In genomic region chr13:98563071-98563470, GRCh38 we compare ENCODE assay signal across 9 cellular contexts. TPM values are rescaled to one million over a fixed set of nuclear protein-coding genes. Genes with fewer than 3 reads are reported as not detected.
DNase-seq lines count a peak whose midpoint lies in the region; ATAC-seq and TF ChIP-seq lines count a peak whose summit lies in the region.
"Had no signal": no experiment of that assay in that cellular context is flagged by ENCODE, and none has a peak within 500 bp of the region (broad histone marks: within the 10 kb centered on the region; RNA-seq: fewer than 3 reads in every experiment).

No MANE protein-coding gene starts in this region.

- H3K4me1 ChIP-seq in IMR-90 (ENCODE audit: control insufficient read depth, insufficient read depth, low read length) (peaks cover 21% of the 10 kb centered on the region), spleen (peaks cover 61 to 100% (median 91%) of the 10 kb centered on the region in 6 donors)

- peaks cover 86% of the 10 kb centered on the region for H4K20me1 ChIP-seq in IMR-90 (ENCODE audit: insufficient read depth, low read length)

- H2AFZ ChIP-seq in IMR-90 (replicated peaks; ENCODE audit: low read length, poor library complexity), result no peak overlapping the region

- H3K23ac ChIP-seq in IMR-90 (ENCODE audit: low read depth, low read length), result 0 out of 2 replicates have a peak overlapping the region, but pooled peaks have one; percentile 33

- peaks cover 6% of the 10 kb centered on the region; the same call in 1 of the 2 replicates for H3K36me3 ChIP-seq in IMR-90 (ENCODE audit: control insufficient read depth, insufficient read depth, low read length)
- peaks cover 0 to 4% (median 0%) of the 10 kb centered on the region in 6 donors for H3K36me3 ChIP-seq in spleen

- peak overlapping the region; percentile 61 for H3K14ac ChIP-seq in IMR-90 (replicated peaks; ENCODE audit: low read depth, low read length)

- no CpG with 5 or more reads among the region's 6 CpGs for WGBS in IMR-90 (ENCODE audit: extremely low coverage in 2 of 2, insufficient read length in 1 of 2), 2 experiments
- WGBS in spleen, 5 donors, result 15 to 32% (median 17%) methylated on average over 6 of the region's 6 CpGs

- H3K27ac Mint-ChIP-seq in activated naive CD8-positive, alpha-beta T cell treated with anti-CD3 and anti-CD28 coated beads, Interleukin-2, amount 50 U/mL, for 24 hours, result peak overlapping the region; percentile 84

- no peak for DNase-seq in IMR-90
- DNase-seq in activated naive CD8-positive, alpha-beta T cell treated with anti-CD3 and anti-CD28 coated beads, Interleukin-2, amount 50 U/mL, for 24 hours, result no peak
- DNase-seq in spleen, result no peak
- DNase-seq in dorsolateral prefrontal cortex, result no peak
- no peak for DNase-seq in NCI-H187 (lab: John Stamatoyannopoulos, UW)

- peak overlapping the region; percentile 23; the same call in 1 of the 2 replicates for H3K9ac ChIP-seq in IMR-90 (ENCODE audit: low read depth, low read length)

- H3K27me3 Mint-ChIP-seq in activated naive CD8-positive, alpha-beta T cell treated with anti-CD3 and anti-CD28 coated beads, Interleukin-2, amount 50 U/mL, for 24 hours, result no peaks in the 10 kb centered on the region

- 0 out of 2 replicates have a peak overlapping the region, but pooled peaks have one; percentile 60 for H3K18ac ChIP-seq in IMR-90 (ENCODE audit: low read depth, low read length)

- TF ChIP-seq CTCF in IMR-90 (conservative IDR thresholded peaks at IDR 0.05; ENCODE audit: low read depth, low read length), result no peak
- TF ChIP-seq CTCF in spleen (IDR thresholded peaks at IDR 0.05 in 8 of 11, conservative IDR thresholded peaks at IDR 0.05 in 3 of 11), result no peak
- no peak for TF ChIP-seq CTCF in dorsolateral prefrontal cortex (IDR thresholded peaks at IDR 0.05 in 54 of 56, conservative IDR thresholded peaks at IDR 0.05 in 2 of 56; ENCODE audit: low read depth in 1 of 56, partially characterized antibody in 56 of 56)

- no peaks in the 10 kb centered on the region for H3K27me3 ChIP-seq in IMR-90 (ENCODE audit: control insufficient read depth, insufficient read depth, low read length)
- no peaks in the 10 kb centered on the region for H3K27me3 ChIP-seq in spleen (replicated peaks in 1 of 7)
- H3K27me3 ChIP-seq in dorsolateral prefrontal cortex, result no peaks in the 10 kb centered on the region

- H3K27ac ChIP-seq in IMR-90 (ENCODE audit: insufficient read depth, low read length), result peak overlapping the region; percentile 71; the same call in 1 of the 2 replicates
- H3K27ac ChIP-seq in spleen, result peak overlapping the region in 7 of 8 donors; percentile 12 to 97 (median 77)
- H3K27ac ChIP-seq in dorsolateral prefrontal cortex, result peak overlapping the region in 1 of 59 donors; percentile 36

- no peak overlapping the region for H2BK120ac ChIP-seq in IMR-90 (ENCODE audit: low read depth, low read length)

- H3K79me1 ChIP-seq in IMR-90 (ENCODE audit: low read depth in 1 of 2, low read length in 2 of 2), result peaks cover 10 to 86% of the 10 kb centered on the region in 2 experiments; a peak in 3 of 4 replicates

- intact Hi-C loops in IMR-90 (cut with micrococcal nuclease) (no loop called here), spleen (cut with DNase I; ENCODE audit: low total_unique reads) (loop anchor here (10.0 kb wide), 1 partner anchor 58 kb away; no protein-coding TSS in a partner anchor), dorsolateral prefrontal cortex (cut with DNase I) (no loop called here)

- peak overlapping the region; percentile 29; the same call in 1 of the 2 replicates for H2AK5ac ChIP-seq in IMR-90 (ENCODE audit: low read depth, low read length)

- peak overlapping the region; percentile 100 for H3K4me2 ChIP-seq in IMR-90 (ENCODE audit: low read depth, low read length)

- no peak overlapping the region for H2AK9ac ChIP-seq in IMR-90 (replicated peaks; ENCODE audit: low read depth, low read length, poor library complexity)

- H3K4me1 Mint-ChIP-seq in activated naive CD8-positive, alpha-beta T cell treated with anti-CD3 and anti-CD28 coated beads, Interleukin-2, amount 50 U/mL, for 24 hours, result peaks cover 91% of the 10 kb centered on the region

- peaks cover 29% of the 10 kb centered on the region for H3K9me1 ChIP-seq in IMR-90 (ENCODE audit: insufficient read depth, low read length)

- no peak overlapping the region; the same call in 1 of the 2 replicates for H4K91ac ChIP-seq in IMR-90 (ENCODE audit: insufficient read depth, low read depth, low read length)

- H2BK15ac ChIP-seq in IMR-90 (ENCODE audit: low read depth, low read length), result no peak overlapping the region

- CTCF ChIA-PET in IMR-90 (lab: Yijun Ruan, JAX), result no interaction called here

- ATAC-seq in GM18861 (IDR thresholded peaks at IDR 0.05; ENCODE audit: unreplicated experiment), result peak; percentile 50
- ATAC-seq in IMR-90 (ENCODE audit: low read depth), result no peak
- ATAC-seq in activated naive CD8-positive, alpha-beta T cell treated with anti-CD3 and anti-CD28 coated beads, Interleukin-2, amount 50 U/mL, for 24 hours, result no peak
- ATAC-seq in GM21576 (IDR thresholded peaks at IDR 0.05; ENCODE audit: unreplicated experiment), result no peak
- ATAC-seq: left colon, Right ventricle myocardium inferior had no signal

- H3K56ac ChIP-seq in IMR-90 (ENCODE audit: extremely low read depth, insufficient read depth, low read length), result no peak overlapping the region

- peaks cover 38% of the 10 kb centered on the region for H3K36me3 Mint-ChIP-seq in activated naive CD8-positive, alpha-beta T cell treated with anti-CD3 and anti-CD28 coated beads, Interleukin-2, amount 50 U/mL, for 24 hours (ENCODE audit: low read depth)

- peak overlapping the region; percentile 28 for H2BK5ac ChIP-seq in IMR-90 (ENCODE audit: low read depth, low read length, poor library complexity, severe bottlenecking)

- BruUV-seq in IMR-90 (replicated peaks; lab: Mats Ljungman, UMichigan), result no TSS peak

- in situ Hi-C loops in IMR-90 (cut with MboI; ENCODE audit: low sequenced_read_pairs), result no loop called here

- dilution Hi-C loops in IMR-90 (cut with HindIII; ENCODE audit: low sequenced_read_pairs, unreplicated experiment), result no loop called here

- H4K5ac ChIP-seq in IMR-90 (ENCODE audit: low read depth, low read length), result peak overlapping the region; percentile 67

- no peaks in the 10 kb centered on the region for H3K9me3 Mint-ChIP-seq in activated naive CD8-positive, alpha-beta T cell treated with anti-CD3 and anti-CD28 coated beads, Interleukin-2, amount 50 U/mL, for 24 hours

- H4K8ac ChIP-seq in IMR-90 (ENCODE audit: low read depth in 2 of 2, low read length in 2 of 2), result peak overlapping the region in 1 of 2 experiments; percentile 41; a peak in 2 of 4 replicates

- H3K9me3 ChIP-seq in IMR-90 (ENCODE audit: control insufficient read depth, insufficient read depth, low read length) (no peaks in the 10 kb centered on the region), spleen (no peaks in the 10 kb centered on the region)

- H3K4me3 ChIP-seq in IMR-90 (ENCODE audit: insufficient read depth, low read depth, low read length) (peak overlapping the region; percentile 39), spleen (peak overlapping the region in 4 of 8 donors; percentile 5 to 41 (median 12)), dorsolateral prefrontal cortex (peak overlapping the region in 2 of 59 donors; percentile 18 to 31)

- TF ChIP-seq POLR2A in IMR-90 (IDR thresholded peaks at IDR 0.05; ENCODE audit: low read depth, low read length), result no peak
- TF ChIP-seq POLR2A in spleen (IDR thresholded peaks at IDR 0.05), result no peak

- H3K4me3 Mint-ChIP-seq in activated naive CD8-positive, alpha-beta T cell treated with anti-CD3 and anti-CD28 coated beads, Interleukin-2, amount 50 U/mL, for 24 hours, result peak overlapping the region; percentile 73

- H2BK20ac ChIP-seq in IMR-90 (ENCODE audit: low read depth, low read length), result no peak overlapping the region

- POLR2A ChIA-PET in IMR-90 (lab: Charles Lee; ENCODE audit: unreplicated experiment), result no interaction called here

- H3K4ac ChIP-seq in IMR-90 (ENCODE audit: low read depth, low read length), result peak overlapping the region; percentile 55

- TF ChIP-seq RAD21 in IMR-90 (IDR thresholded peaks at IDR 0.05; ENCODE audit: low read length), result no peak

TF ChIP-seq in IMR-90, 13 proteins besides CTCF, POLR2A, EP300 and RAD21 (continues in another document):
- no peak for TF ChIP-seq ELK1 (IDR thresholded peaks at IDR 0.05; ENCODE audit: borderline replicate concordance, low read depth, low read length)
- no peak for TF ChIP-seq USF2 (IDR thresholded peaks at IDR 0.05; ENCODE audit: low read depth, low read length)
- TF ChIP-seq MAFK (IDR thresholded peaks at IDR 0.05; ENCODE audit: low read depth, low read length), result no peak
- no peak for TF ChIP-seq CEBPB (IDR thresholded peaks at IDR 0.05; ENCODE audit: low read depth, low read length)
- no peak for TF ChIP-seq SMC3 (IDR thresholded peaks at IDR 0.05; ENCODE audit: low read depth, low read length)
- no peak for TF ChIP-seq CHD1 (IDR thresholded peaks at IDR 0.05; ENCODE audit: low read depth, low read length)
- no peak for TF ChIP-seq RCOR1 (IDR thresholded peaks at IDR 0.05; ENCODE audit: insufficient replicate concordance, low read length)
- TF ChIP-seq FOS (IDR thresholded peaks at IDR 0.05; ENCODE audit: low read depth, low read length), result no peak
- no peak for TF ChIP-seq BHLHE40 (IDR thresholded peaks at IDR 0.05; ENCODE audit: low read depth, low read length)
- no peak for TF ChIP-seq RFX5 (IDR thresholded peaks at IDR 0.05; ENCODE audit: low read depth, low read length)

RNA-seq across cellular contexts. Expression of gene STK24, which starts 13.8 kb away (rescaled TPM):
- total RNA-seq in IMR-90 (2012; rRNA removed), result 29.2 and 36.1 TPM in 2 replicates
- 26.8 and 43.4 TPM in 2 replicates for polyA plus RNA-seq in IMR-90 (2012; rRNA removed)
- 18.4 and 23.4 TPM in 2 replicates for polyA plus RNA-seq in IMR-90 (2012; cell fraction: cytosol; rRNA removed)
- polyA plus RNA-seq in IMR-90 (2012; cell fraction: nucleus; rRNA removed; ENCODE audit: low replicate concordance), result 12.5 and 39.5 TPM in 2 replicates
- 100 to 1,000 TPM in 3 of 7 donors, 10 to 100 TPM in 4; 87.5 to 132 (median 99.7) TPM for total RNA-seq in spleen
- polyA plus RNA-seq in spleen, result 10 to 100 TPM; 36.5 to 49.3 (median 47.4) TPM
- 10 to 100 TPM; 28.8 to 87.6 (median 61.8) TPM for total RNA-seq in dorsolateral prefrontal cortex
